32 cellular contexts compared by ENCODE assay signal in genomic region chr12:9367828-9368227, GRCh38.
"Had no signal": no experiment of that assay in that cellular context is flagged by ENCODE, and none has a peak within 500 bp of the region (broad histone marks: within the 10 kb centered on the region; RNA-seq: fewer than 3 reads in every experiment).

No MANE protein-coding gene starts in this region.

- H3K4me3 ChIP-seq: breast epithelium, heart left ventricle, spleen, vagina had no signal

- H3K4me1 ChIP-seq: breast epithelium, vagina had no signal

- H3K36me3 ChIP-seq: breast epithelium, heart left ventricle, spleen, vagina, WERI-Rb-1 had no signal

- H3K4me3 Mint-ChIP-seq: activated T-cell treated with anti-CD3 and anti-CD28 coated beads, Interleukin-2, amount 50 U/mL, for 24 hours; central memory CD8-positive, alpha-beta T cell; immature natural killer cell; naive thymus-derived CD8-positive, alpha-beta T cell; stimulated activated naive CD8-positive, alpha-beta T cell treated with anti-CD3 and anti-CD28 coated beads, Interleukin-15, Interleukin-2, amounts not matched to agents 100 ng/mL and 50 ng/mL, for 24 hours; T-helper 1 cell treated with Interleukin-12 subunit alpha and Interleukin-12 subunit beta and Interleukin-4 antibody, amounts not matched to agents 30 μg/mL and 1 μg/mL, for 36 hours; type B pancreatic cell had no signal

- DNase-seq: activated CD4-positive, alpha-beta T cell treated with anti-CD3 and anti-CD28 coated beads, Interleukin-2, amount 50 U/mL, for 1 hour; activated CD4-positive, CD25-positive, alpha-beta regulatory T cell treated with anti-CD3 and anti-CD28 coated beads, Interleukin-2, amount 50 U/mL, for 72 hours; activated CD8-positive, alpha-beta memory T cell treated with anti-CD3 and anti-CD28 coated beads, Interleukin-2, amount 50 U/mL, for 4 hours; activated naive CD4-positive, alpha-beta T cell; activated T-cell treated with anti-CD3 and anti-CD28 coated beads, Interleukin-2, amount 50 U/mL, for 24 hours; dermis blood vessel endothelial cell; effector CD8-positive, alpha-beta T cell; foreskin fibroblast; heart left ventricle; hypothalamus; immature natural killer cell; kidney; left colon; mammary epithelial cell; midbrain; naive thymus-derived CD8-positive, alpha-beta T cell; posterior cingulate gyrus; right cardiac atrium; SK-N-SH; spleen; stimulated activated CD4-positive, alpha-beta T cell treated with anti-CD3 and anti-CD28 coated beads, Interleukin-2, amount 100 ng/mL, for 48 hours; SW 1271; T-helper 9 cell; WERI-Rb-1 had no signal

- H3K4me2 ChIP-seq: SK-N-SH had no signal

- H3K27me3 ChIP-seq: breast epithelium, heart left ventricle, spleen, vagina had no signal

- H3K36me3 Mint-ChIP-seq: activated naive CD4-positive, alpha-beta T cell treated with anti-CD3 and anti-CD28 coated beads, Interleukin-2, amount 50 U/mL, for 72 hours; immature natural killer cell; naive thymus-derived CD8-positive, alpha-beta T cell; type B pancreatic cell had no signal

- ATAC-seq: activated naive CD4-positive, alpha-beta T cell treated with anti-CD3 and anti-CD28 coated beads, Interleukin-2, amount 50 U/mL, for 72 hours; left colon; naive thymus-derived CD8-positive, alpha-beta T cell had no signal

- FAIRE-seq: kidney, TTC549 had no signal

- H3K9ac ChIP-seq: SK-N-SH had no signal

- H3K27me3 Mint-ChIP-seq: central memory CD8-positive, alpha-beta T cell; naive thymus-derived CD8-positive, alpha-beta T cell had no signal

- H3K27ac Mint-ChIP-seq: activated naive CD4-positive, alpha-beta T cell treated with anti-CD3 and anti-CD28 coated beads, Interleukin-2, amount 50 U/mL, for 72 hours; activated T-cell treated with anti-CD3 and anti-CD28 coated beads, Interleukin-2, amount 50 U/mL, for 24 hours; immature natural killer cell; naive thymus-derived CD8-positive, alpha-beta T cell; stimulated activated naive CD8-positive, alpha-beta T cell treated with anti-CD3 and anti-CD28 coated beads, Interleukin-15, Interleukin-2, amounts not matched to agents 100 ng/mL and 50 ng/mL, for 24 hours; T-helper 1 cell treated with Interleukin-12 subunit alpha and Interleukin-12 subunit beta and Interleukin-4 antibody, amounts not matched to agents 30 μg/mL and 1 μg/mL, for 36 hours; type B pancreatic cell had no signal

- H3K9me3 Mint-ChIP-seq: activated naive CD4-positive, alpha-beta T cell treated with anti-CD3 and anti-CD28 coated beads, Interleukin-2, amount 50 U/mL, for 72 hours; activated T-cell treated with anti-CD3 and anti-CD28 coated beads, Interleukin-2, amount 50 U/mL, for 24 hours; central memory CD8-positive, alpha-beta T cell; immature natural killer cell; naive thymus-derived CD8-positive, alpha-beta T cell; stimulated activated naive CD8-positive, alpha-beta T cell treated with anti-CD3 and anti-CD28 coated beads, Interleukin-15, Interleukin-2, amounts not matched to agents 100 ng/mL and 50 ng/mL, for 24 hours; T-helper 1 cell treated with Interleukin-12 subunit alpha and Interleukin-12 subunit beta and Interleukin-4 antibody, amounts not matched to agents 30 μg/mL and 1 μg/mL, for 36 hours; type B pancreatic cell had no signal

- H3K27ac ChIP-seq: breast epithelium, heart left ventricle, spleen, vagina, WERI-Rb-1 had no signal
